ENCODE assay signal across 1 cellular context in the genomic region with DNA sequence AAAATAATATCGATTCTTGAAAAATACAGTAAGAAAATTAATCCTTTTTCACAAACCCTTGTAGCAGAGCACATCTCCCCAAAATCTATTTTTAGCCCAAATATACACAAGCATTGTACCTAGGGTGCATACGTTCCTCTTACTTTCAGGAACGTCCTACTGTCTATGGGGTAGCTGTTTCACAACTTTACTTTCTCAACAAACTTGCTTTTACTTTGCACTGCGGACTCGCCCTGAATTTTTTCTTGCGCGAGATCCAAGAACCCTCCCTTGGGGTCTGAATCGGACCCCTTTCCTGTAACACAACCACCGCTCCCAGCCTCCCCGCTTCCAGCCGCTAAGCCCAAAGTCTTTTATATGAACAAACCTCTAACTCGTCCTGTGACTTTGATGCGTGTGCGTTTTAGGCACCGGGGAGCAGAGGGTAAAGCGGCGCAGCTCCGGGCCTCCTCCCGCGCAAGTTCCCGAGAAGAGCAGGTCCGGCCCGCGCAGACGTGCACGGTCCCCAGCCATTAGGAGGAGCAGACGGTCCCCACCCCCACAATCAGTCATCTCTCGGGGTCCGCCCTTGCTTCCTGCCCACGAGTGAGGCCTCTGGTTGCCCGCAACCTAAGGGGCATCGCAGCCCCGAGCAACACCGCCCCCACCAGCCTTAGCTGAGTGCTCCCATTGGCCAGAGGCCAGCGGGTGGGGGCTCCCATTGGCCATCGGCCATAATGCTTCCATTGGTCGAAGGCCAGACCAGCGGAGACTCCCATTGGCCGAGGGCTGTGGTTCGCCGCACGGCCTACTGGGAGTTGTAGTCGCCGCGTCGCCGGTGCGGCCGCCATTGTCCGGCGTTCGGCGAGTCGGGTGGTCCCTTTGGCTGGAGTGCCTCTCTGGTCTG.
TF ChIP-seq lines count a peak whose summit lies in the region.

A gene (plus strand): TSS at position 800 of the 886 bp plus-strand sequence. CDS start 127 bp downstream, outside the sequence.

TF ChIP-seq in GM12878, 131 proteins besides CTCF, POLR2A, EP300 and RAD21 (continued from another document and continues in another):
- TF ChIP-seq, protein P1, sequence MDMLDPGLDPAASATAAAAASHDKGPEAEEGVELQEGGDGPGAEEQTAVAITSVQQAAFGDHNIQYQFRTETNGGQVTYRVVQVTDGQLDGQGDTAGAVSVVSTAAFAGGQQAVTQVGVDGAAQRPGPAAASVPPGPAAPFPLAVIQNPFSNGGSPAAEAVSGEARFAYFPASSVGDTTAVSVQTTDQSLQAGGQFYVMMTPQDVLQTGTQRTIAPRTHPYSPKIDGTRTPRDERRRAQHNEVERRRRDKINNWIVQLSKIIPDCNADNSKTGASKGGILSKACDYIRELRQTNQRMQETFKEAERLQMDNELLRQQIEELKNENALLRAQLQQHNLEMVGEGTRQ (IDR thresholded peaks at IDR 0.05; ENCODE audit: borderline replicate concordance, low read depth, low read length) = no peak
- TF ChIP-seq STAT1 (conservative IDR thresholded peaks at IDR 0.05) = 0 out of 2 replicates have a peak, but pooled peaks have one; percentile 22
- peak; percentile 29; the same call in 1 of the 2 replicates for TF ChIP-seq NR2C1 (IDR thresholded peaks at IDR 0.05)
- no peak for TF ChIP-seq YBX1 (IDR thresholded peaks at IDR 0.05)
- TF ChIP-seq YY1 (IDR thresholded peaks at IDR 0.05; ENCODE audit: low read depth, low read length) = peak; percentile 98
- no peak; the same call in 1 of the 2 replicates for TF ChIP-seq JUNB (IDR thresholded peaks at IDR 0.05)
- TF ChIP-seq GABPA (IDR thresholded peaks at IDR 0.05; ENCODE audit: low read depth) = no peak
- TF ChIP-seq, protein P2, sequence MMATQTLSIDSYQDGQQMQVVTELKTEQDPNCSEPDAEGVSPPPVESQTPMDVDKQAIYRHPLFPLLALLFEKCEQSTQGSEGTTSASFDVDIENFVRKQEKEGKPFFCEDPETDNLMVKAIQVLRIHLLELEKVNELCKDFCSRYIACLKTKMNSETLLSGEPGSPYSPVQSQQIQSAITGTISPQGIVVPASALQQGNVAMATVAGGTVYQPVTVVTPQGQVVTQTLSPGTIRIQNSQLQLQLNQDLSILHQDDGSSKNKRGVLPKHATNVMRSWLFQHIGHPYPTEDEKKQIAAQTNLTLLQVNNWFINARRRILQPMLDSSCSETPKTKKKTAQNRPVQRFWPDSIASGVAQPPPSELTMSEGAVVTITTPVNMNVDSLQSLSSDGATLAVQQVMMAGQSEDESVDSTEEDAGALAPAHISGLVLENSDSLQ (IDR thresholded peaks at IDR 0.05) = peak; percentile 88
- TF ChIP-seq CHD1 (IDR thresholded peaks at IDR 0.05; ENCODE audit: low read depth, low read length) = no peak
- TF ChIP-seq, protein P3, sequence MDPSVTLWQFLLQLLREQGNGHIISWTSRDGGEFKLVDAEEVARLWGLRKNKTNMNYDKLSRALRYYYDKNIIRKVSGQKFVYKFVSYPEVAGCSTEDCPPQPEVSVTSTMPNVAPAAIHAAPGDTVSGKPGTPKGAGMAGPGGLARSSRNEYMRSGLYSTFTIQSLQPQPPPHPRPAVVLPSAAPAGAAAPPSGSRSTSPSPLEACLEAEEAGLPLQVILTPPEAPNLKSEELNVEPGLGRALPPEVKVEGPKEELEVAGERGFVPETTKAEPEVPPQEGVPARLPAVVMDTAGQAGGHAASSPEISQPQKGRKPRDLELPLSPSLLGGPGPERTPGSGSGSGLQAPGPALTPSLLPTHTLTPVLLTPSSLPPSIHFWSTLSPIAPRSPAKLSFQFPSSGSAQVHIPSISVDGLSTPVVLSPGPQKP (IDR thresholded peaks at IDR 0.05; ENCODE audit: low read depth, low read length) = no peak
- TF ChIP-seq BMI1 (IDR thresholded peaks at IDR 0.05; ENCODE audit: borderline replicate concordance) = no peak
- peak; percentile 53; the same call in 1 of the 2 replicates for TF ChIP-seq CREB1 (IDR thresholded peaks at IDR 0.05; ENCODE audit: low read depth)
- peak; percentile 51; the same call in 1 of the 2 replicates for TF ChIP-seq MXI1 (IDR thresholded peaks at IDR 0.05; ENCODE audit: low read depth, low read length)
- TF ChIP-seq MTA2 (IDR thresholded peaks at IDR 0.05; ENCODE audit: low read depth) = peak; percentile 30; the same call in 1 of the 2 replicates
- TF ChIP-seq, protein P4, sequence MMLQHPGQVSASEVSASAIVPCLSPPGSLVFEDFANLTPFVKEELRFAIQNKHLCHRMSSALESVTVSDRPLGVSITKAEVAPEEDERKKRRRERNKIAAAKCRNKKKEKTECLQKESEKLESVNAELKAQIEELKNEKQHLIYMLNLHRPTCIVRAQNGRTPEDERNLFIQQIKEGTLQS (IDR thresholded peaks at IDR 0.05; ENCODE audit: borderline replicate concordance, extremely low read depth, low read depth, low read length) = no peak
- TF ChIP-seq RELA (IDR thresholded peaks at IDR 0.05; ENCODE audit: borderline replicate concordance, partially characterized antibody) = no peak
- no peak for TF ChIP-seq ZNF274 (IDR thresholded peaks at IDR 0.05; ENCODE audit: insufficient read depth, insufficient read length)
- TF ChIP-seq SMARCA5 (IDR thresholded peaks at IDR 0.05) = peak; percentile 23; the same call in 1 of the 2 replicates
- TF ChIP-seq SIN3A (IDR thresholded peaks at IDR 0.05; ENCODE audit: low read depth, low read length) = no peak; the same call in 1 of the 2 replicates
- TF ChIP-seq POLR2AphosphoS2 (IDR thresholded peaks at IDR 0.05; ENCODE audit: low read depth, low read length) = peak; percentile 93
- 0 out of 2 replicates have a peak, but pooled peaks have one; percentile 27 for TF ChIP-seq NR2F1 (conservative IDR thresholded peaks at IDR 0.05)
- no peak for TF ChIP-seq PAX8 (IDR thresholded peaks at IDR 0.05)
- no peak; the same call in 1 of the 2 replicates for TF ChIP-seq ZSCAN29 (IDR thresholded peaks at IDR 0.05)
- TF ChIP-seq FOXK2 (IDR thresholded peaks at IDR 0.05) = no peak
- no peak for TF ChIP-seq NR2C2 (IDR thresholded peaks at IDR 0.05; ENCODE audit: borderline replicate concordance, control insufficient read depth, insufficient read length, low read depth)
- no peak for TF ChIP-seq KDM1A (IDR thresholded peaks at IDR 0.05; ENCODE audit: borderline replicate concordance)
- TF ChIP-seq, protein P5, sequence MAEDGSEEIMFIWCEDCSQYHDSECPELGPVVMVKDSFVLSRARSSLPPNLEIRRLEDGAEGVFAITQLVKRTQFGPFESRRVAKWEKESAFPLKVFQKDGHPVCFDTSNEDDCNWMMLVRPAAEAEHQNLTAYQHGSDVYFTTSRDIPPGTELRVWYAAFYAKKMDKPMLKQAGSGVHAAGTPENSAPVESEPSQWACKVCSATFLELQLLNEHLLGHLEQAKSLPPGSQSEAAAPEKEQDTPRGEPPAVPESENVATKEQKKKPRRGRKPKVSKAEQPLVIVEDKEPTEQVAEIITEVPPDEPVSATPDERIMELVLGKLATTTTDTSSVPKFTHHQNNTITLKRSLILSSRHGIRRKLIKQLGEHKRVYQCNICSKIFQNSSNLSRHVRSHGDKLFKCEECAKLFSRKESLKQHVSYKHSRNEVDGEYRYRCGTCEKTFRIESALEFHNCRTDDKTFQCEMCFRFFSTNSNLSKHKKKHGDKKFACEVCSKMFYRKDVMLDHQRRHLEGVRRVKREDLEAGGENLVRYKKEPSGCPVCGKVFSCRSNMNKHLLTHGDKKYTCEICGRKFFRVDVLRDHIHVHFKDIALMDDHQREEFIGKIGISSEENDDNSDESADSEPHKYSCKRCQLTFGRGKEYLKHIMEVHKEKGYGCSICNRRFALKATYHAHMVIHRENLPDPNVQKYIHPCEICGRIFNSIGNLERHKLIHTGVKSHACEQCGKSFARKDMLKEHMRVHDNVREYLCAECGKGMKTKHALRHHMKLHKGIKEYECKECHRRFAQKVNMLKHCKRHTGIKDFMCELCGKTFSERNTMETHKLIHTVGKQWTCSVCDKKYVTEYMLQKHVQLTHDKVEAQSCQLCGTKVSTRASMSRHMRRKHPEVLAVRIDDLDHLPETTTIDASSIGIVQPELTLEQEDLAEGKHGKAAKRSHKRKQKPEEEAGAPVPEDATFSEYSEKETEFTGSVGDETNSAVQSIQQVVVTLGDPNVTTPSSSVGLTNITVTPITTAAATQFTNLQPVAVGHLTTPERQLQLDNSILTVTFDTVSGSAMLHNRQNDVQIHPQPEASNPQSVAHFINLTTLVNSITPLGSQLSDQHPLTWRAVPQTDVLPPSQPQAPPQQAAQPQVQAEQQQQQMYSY (CRISPR knock-in tag; IDR thresholded peaks at IDR 0.05) = no peak
- TF ChIP-seq, protein P6, sequence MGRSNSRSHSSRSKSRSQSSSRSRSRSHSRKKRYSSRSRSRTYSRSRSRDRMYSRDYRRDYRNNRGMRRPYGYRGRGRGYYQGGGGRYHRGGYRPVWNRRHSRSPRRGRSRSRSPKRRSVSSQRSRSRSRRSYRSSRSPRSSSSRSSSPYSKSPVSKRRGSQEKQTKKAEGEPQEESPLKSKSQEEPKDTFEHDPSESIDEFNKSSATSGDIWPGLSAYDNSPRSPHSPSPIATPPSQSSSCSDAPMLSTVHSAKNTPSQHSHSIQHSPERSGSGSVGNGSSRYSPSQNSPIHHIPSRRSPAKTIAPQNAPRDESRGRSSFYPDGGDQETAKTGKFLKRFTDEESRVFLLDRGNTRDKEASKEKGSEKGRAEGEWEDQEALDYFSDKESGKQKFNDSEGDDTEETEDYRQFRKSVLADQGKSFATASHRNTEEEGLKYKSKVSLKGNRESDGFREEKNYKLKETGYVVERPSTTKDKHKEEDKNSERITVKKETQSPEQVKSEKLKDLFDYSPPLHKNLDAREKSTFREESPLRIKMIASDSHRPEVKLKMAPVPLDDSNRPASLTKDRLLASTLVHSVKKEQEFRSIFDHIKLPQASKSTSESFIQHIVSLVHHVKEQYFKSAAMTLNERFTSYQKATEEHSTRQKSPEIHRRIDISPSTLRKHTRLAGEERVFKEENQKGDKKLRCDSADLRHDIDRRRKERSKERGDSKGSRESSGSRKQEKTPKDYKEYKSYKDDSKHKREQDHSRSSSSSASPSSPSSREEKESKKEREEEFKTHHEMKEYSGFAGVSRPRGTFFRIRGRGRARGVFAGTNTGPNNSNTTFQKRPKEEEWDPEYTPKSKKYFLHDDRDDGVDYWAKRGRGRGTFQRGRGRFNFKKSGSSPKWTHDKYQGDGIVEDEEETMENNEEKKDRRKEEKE (IDR thresholded peaks at IDR 0.05) = no peak
- no peak for TF ChIP-seq ZNF622 (IDR thresholded peaks at IDR 0.05)
- peak in 1 of 2 experiments; percentile 83; a peak in 2 of 3 replicates for TF ChIP-seq EGR1 (IDR thresholded peaks at IDR 0.05; ENCODE audit: borderline replicate concordance in 1 of 2, low read depth in 2 of 2, low read length in 2 of 2)
- no peak for TF ChIP-seq RAD51 (IDR thresholded peaks at IDR 0.05)
- TF ChIP-seq, protein P7, sequence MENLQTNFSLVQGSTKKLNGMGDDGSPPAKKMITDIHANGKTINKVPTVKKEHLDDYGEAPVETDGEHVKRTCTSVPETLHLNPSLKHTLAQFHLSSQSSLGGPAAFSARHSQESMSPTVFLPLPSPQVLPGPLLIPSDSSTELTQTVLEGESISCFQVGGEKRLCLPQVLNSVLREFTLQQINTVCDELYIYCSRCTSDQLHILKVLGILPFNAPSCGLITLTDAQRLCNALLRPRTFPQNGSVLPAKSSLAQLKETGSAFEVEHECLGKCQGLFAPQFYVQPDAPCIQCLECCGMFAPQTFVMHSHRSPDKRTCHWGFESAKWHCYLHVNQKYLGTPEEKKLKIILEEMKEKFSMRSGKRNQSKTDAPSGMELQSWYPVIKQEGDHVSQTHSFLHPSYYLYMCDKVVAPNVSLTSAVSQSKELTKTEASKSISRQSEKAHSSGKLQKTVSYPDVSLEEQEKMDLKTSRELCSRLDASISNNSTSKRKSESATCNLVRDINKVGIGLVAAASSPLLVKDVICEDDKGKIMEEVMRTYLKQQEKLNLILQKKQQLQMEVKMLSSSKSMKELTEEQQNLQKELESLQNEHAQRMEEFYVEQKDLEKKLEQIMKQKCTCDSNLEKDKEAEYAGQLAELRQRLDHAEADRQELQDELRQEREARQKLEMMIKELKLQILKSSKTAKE (IDR thresholded peaks at IDR 0.05; ENCODE audit: low read depth, poor library complexity, severe bottlenecking) = peak; percentile 29
- TF ChIP-seq RBBP5 (conservative IDR thresholded peaks at IDR 0.05) = no peak
- no peak for TF ChIP-seq BCL11A (IDR thresholded peaks at IDR 0.05; ENCODE audit: low read depth, low read length)
- no peak for TF ChIP-seq DPF2 (IDR thresholded peaks at IDR 0.05)
- TF ChIP-seq PAX5 (IDR thresholded peaks at IDR 0.05; ENCODE audit: borderline replicate concordance, low read depth, low read length) = peak; percentile 48; the same call in 1 of the 2 replicates
- TF ChIP-seq, protein P8, sequence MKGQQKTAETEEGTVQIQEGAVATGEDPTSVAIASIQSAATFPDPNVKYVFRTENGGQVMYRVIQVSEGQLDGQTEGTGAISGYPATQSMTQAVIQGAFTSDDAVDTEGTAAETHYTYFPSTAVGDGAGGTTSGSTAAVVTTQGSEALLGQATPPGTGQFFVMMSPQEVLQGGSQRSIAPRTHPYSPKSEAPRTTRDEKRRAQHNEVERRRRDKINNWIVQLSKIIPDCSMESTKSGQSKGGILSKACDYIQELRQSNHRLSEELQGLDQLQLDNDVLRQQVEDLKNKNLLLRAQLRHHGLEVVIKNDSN (IDR thresholded peaks at IDR 0.05; ENCODE audit: borderline replicate concordance, extremely low read length, insufficient read depth, low read depth, low read length) = no peak
- peak; percentile 94 for TF ChIP-seq PML (IDR thresholded peaks at IDR 0.05; ENCODE audit: low read length)
- no peak for TF ChIP-seq CHD4 (IDR thresholded peaks at IDR 0.05)
- TF ChIP-seq, protein P9, sequence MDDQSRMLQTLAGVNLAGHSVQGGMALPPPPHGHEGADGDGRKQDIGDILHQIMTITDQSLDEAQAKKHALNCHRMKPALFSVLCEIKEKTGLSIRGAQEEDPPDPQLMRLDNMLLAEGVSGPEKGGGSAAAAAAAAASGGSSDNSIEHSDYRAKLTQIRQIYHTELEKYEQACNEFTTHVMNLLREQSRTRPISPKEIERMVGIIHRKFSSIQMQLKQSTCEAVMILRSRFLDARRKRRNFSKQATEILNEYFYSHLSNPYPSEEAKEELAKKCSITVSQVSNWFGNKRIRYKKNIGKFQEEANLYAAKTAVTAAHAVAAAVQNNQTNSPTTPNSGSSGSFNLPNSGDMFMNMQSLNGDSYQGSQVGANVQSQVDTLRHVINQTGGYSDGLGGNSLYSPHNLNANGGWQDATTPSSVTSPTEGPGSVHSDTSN (IDR thresholded peaks at IDR 0.05; ENCODE audit: insufficient replicate concordance, low read depth, low read length) = no peak
- no peak for TF ChIP-seq ETV6 (conservative IDR thresholded peaks at IDR 0.05 in 1 of 2, IDR thresholded peaks at IDR 0.05 in 1 of 2; ENCODE audit: borderline replicate concordance in 1 of 2, low read depth in 1 of 2)
